Comparison of ENCODE assay signal across 27 cellular contexts in genomic region chr4:162981823-162982222, GRCh38.
"Had no signal": no experiment of that assay in that cellular context is flagged by ENCODE, and none has a peak within 500 bp of the region (broad histone marks: within the 10 kb centered on the region; RNA-seq: fewer than 3 reads in every experiment).

No MANE protein-coding gene starts in this region.

- DNase-seq: occipital lobe; ovary; posterior cingulate gyrus; psoas muscle; right cardiac atrium; right lobe of liver; sigmoid colon; small intestine; stimulated activated CD4-positive, alpha-beta T cell treated with anti-CD3 and anti-CD28 coated beads, Interleukin-15, amount 100 ng/mL, for 24 hours; stimulated activated CD4-positive, alpha-beta T cell treated with anti-CD3 and anti-CD28 coated beads, Interleukin-2, amount 100 ng/mL, for 24 hours; stimulated activated CD4-positive, alpha-beta T cell treated with anti-CD3 and anti-CD28 coated beads, Interleukin-2, amount 100 ng/mL, for 48 hours; stimulated activated CD4-positive, alpha-beta T cell treated with anti-CD3 and anti-CD28 coated beads, Interleukin-4, amount 100 ng/mL, for 24 hours; stimulated activated naive B cell treated with anti-CD40 and anti-IgM and Interleukin-4, amounts not matched to agents 10 μg/mL and 1 μg/mL and 100 μg/mL, for 72 hours; stimulated activated naive CD4-positive, alpha-beta T cell treated with Interleukin-2 at 50 U/mL for 16 hours; stomach; thyroid gland; trophoblast cell; upper lobe of left lung had no signal

- ATAC-seq: psoas muscle; right cardiac atrium; right lobe of liver; stimulated activated effector memory CD8-positive, alpha-beta T cell treated with anti-CD3 and anti-CD28 coated beads, Interleukin-12 subunit alpha, Interleukin-12 subunit beta, amount 100 ng/mL, for 72 hours; stimulated activated naive B cell treated with anti-CD40 and anti-IgM and Interleukin-4, amounts not matched to agents 10 μg/mL and 1 μg/mL and 100 μg/mL, for 72 hours had no signal

- H3K27ac Mint-ChIP-seq: nephron; neural progenitor cell; progenitor cell of endocrine pancreas; stimulated activated effector memory CD8-positive, alpha-beta T cell treated with anti-CD3 and anti-CD28 coated beads, Interleukin-12 subunit alpha, Interleukin-12 subunit beta, amount 100 ng/mL, for 72 hours; stimulated activated naive B cell treated with anti-CD40 and anti-IgM and Interleukin-4, amounts not matched to agents 10 μg/mL and 1 μg/mL and 100 μg/mL, for 72 hours; stimulated activated naive CD8-positive, alpha-beta T cell treated with anti-CD3 and anti-CD28 coated beads, Interleukin-15, Interleukin-2, amounts not matched to agents 100 ng/mL and 50 ng/mL, for 24 hours had no signal

- H3K36me3 Mint-ChIP-seq: neural progenitor cell; stimulated activated effector memory CD8-positive, alpha-beta T cell treated with anti-CD3 and anti-CD28 coated beads, Interleukin-12 subunit alpha, Interleukin-12 subunit beta, amount 100 ng/mL, for 72 hours; stimulated activated naive B cell treated with anti-CD40 and anti-IgM and Interleukin-4, amounts not matched to agents 10 μg/mL and 1 μg/mL and 100 μg/mL, for 72 hours had no signal

- H3K4me3 Mint-ChIP-seq: nephron; neural progenitor cell; stimulated activated effector memory CD8-positive, alpha-beta T cell treated with anti-CD3 and anti-CD28 coated beads, Interleukin-12 subunit alpha, Interleukin-12 subunit beta, amount 100 ng/mL, for 72 hours; stimulated activated naive B cell treated with anti-CD40 and anti-IgM and Interleukin-4, amounts not matched to agents 10 μg/mL and 1 μg/mL and 100 μg/mL, for 72 hours; stimulated activated naive CD8-positive, alpha-beta T cell treated with anti-CD3 and anti-CD28 coated beads, Interleukin-15, Interleukin-2, amounts not matched to agents 100 ng/mL and 50 ng/mL, for 24 hours had no signal

- H3K36me3 ChIP-seq: neural progenitor cell, ovary, right lobe of liver, sigmoid colon, stomach, thoracic aorta, thyroid gland, tibial nerve, upper lobe of left lung, vagina had no signal

- H3K9me3 ChIP-seq: ovary, psoas muscle, right lobe of liver, sigmoid colon, thoracic aorta, thyroid gland, tibial nerve, upper lobe of left lung, vagina had no signal

- H3K9ac ChIP-seq: neural progenitor cell, parathyroid adenoma had no signal

- H3K79me2 ChIP-seq: parathyroid adenoma had no signal

- H3K4me1 Mint-ChIP-seq: nephron; stimulated activated effector memory CD8-positive, alpha-beta T cell treated with anti-CD3 and anti-CD28 coated beads, Interleukin-12 subunit alpha, Interleukin-12 subunit beta, amount 100 ng/mL, for 72 hours; stimulated activated naive B cell treated with anti-CD40 and anti-IgM and Interleukin-4, amounts not matched to agents 10 μg/mL and 1 μg/mL and 100 μg/mL, for 72 hours had no signal

- H3K4me1 ChIP-seq: neural progenitor cell, parathyroid adenoma, psoas muscle, right lobe of liver, sigmoid colon, stomach, thyroid gland, tibial nerve, upper lobe of left lung, vagina had no signal

- H3K9me3 Mint-ChIP-seq: neural progenitor cell had no signal

- H3K4me2 ChIP-seq: neural progenitor cell had no signal

- H2AFZ ChIP-seq: neural progenitor cell, parathyroid adenoma had no signal

- H3K27ac ChIP-seq: neural progenitor cell, ovary, parathyroid adenoma, psoas muscle, right lobe of liver, sigmoid colon, stomach, thoracic aorta, thyroid gland, tibial nerve, upper lobe of left lung, vagina had no signal

- H3K4me3 ChIP-seq: neural progenitor cell, ovary, psoas muscle, right lobe of liver, sigmoid colon, stomach, thoracic aorta, thyroid gland, tibial nerve, upper lobe of left lung, vagina had no signal

- H3K27me3 ChIP-seq: neural progenitor cell, ovary, right lobe of liver, sigmoid colon, stomach, thyroid gland, tibial nerve, upper lobe of left lung, vagina had no signal

- H3K27me3 Mint-ChIP-seq: progenitor cell of endocrine pancreas; stimulated activated naive CD8-positive, alpha-beta T cell treated with anti-CD3 and anti-CD28 coated beads, Interleukin-15, Interleukin-2, amounts not matched to agents 100 ng/mL and 50 ng/mL, for 24 hours had no signal
